17 cellular contexts compared by ENCODE assay signal in genomic region chr13:43730642-43731041, GRCh38. TPM values are rescaled to one million over a fixed set of nuclear protein-coding genes. Genes with fewer than 3 reads are reported as not detected.
DNase-seq lines count a peak whose midpoint lies in the region; ATAC-seq and TF ChIP-seq lines count a peak whose summit lies in the region.
"Had no signal": no experiment of that assay in that cellular context is flagged by ENCODE, and none has a peak within 500 bp of the region (broad histone marks: within the 10 kb centered on the region; RNA-seq: fewer than 3 reads in every experiment).

No MANE protein-coding gene starts in this region.

- TF ChIP-seq POLR2A in esophagus muscularis mucosa (IDR thresholded peaks at IDR 0.05; ENCODE audit: low read depth), result no peak

- H3K4me2 ChIP-seq in PC-3 (ENCODE audit: low read length), result no peak overlapping the region
- H3K4me2 ChIP-seq: A549, neural progenitor cell had no signal

- no peak for TF ChIP-seq EP300 in esophagus muscularis mucosa (IDR thresholded peaks at IDR 0.05)

- DNase-seq in AG04449 (ENCODE audit: low read depth, low spot score), result peak; percentile 23
- peak; percentile 15 for DNase-seq in MG63
- no peak for DNase-seq in esophagus muscularis mucosa (ENCODE audit: extremely low spot score)
- DNase-seq in mucosa of descending colon, result no peak
- no peak for DNase-seq in HuH-7 (ENCODE audit: low spot score)
- DNase-seq in PC-3, result no peak
- no peak for DNase-seq in G401 (ENCODE audit: low spot score)
- no peak for DNase-seq in glomerular visceral epithelial cell (ENCODE audit: extremely low spot score)
- DNase-seq: activated CD4-positive, alpha-beta T cell treated with anti-CD3 and anti-CD28 coated beads, Interleukin-2, amount 10 ng/mL, durations not matched to agents 24 days and 14 days; activated T-cell treated with anti-CD3 and anti-CD28 coated beads, Interleukin-2, amount 50 U/mL, for 48 hours; DMS153; NCI-H1694 treated with DMSO at 0.1 percent for 48 hours; stimulated activated CD4-positive, alpha-beta T cell treated with anti-CD3 and anti-CD28 coated beads, Interleukin-15, amount 100 ng/mL, for 24 hours; upper lobe of left lung had no signal

- CTCF ChIA-PET in AG04449 (lab: Yijun Ruan, JAX) (no interaction called here), PC-3 (lab: Charles Lee) (no interaction called here)

- H3K9me2 ChIP-seq in PC-3 (replicated peaks; ENCODE audit: low read length), result no peaks in the 10 kb centered on the region

- no peak overlapping the region for H3K9ac ChIP-seq in PC-3 (ENCODE audit: low read length)
- H3K9ac ChIP-seq: neural progenitor cell had no signal

- WGBS in esophagus muscularis mucosa, result 62% methylated on average over 3 of the region's 3 CpGs

- BruUV-seq in PC-3 (replicated peaks; lab: Mats Ljungman, UMichigan), result no TSS peak

- peak overlapping the region in 3 of 4 donors; percentile 5 to 55 (median 10) for H3K27ac ChIP-seq in esophagus muscularis mucosa (replicated peaks in 1 of 4)
- H3K27ac ChIP-seq in PC-3 (ENCODE audit: low read length), result no peak overlapping the region
- H3K27ac ChIP-seq: A549, neural progenitor cell, upper lobe of left lung had no signal

- H3K4me1 ChIP-seq in esophagus muscularis mucosa, result peaks cover 0 to 38% (median 34%) of the 10 kb centered on the region in 4 donors
- H3K4me1 ChIP-seq in mucosa of descending colon (ENCODE audit: low read depth), result no peaks in the 10 kb centered on the region
- H3K4me1 ChIP-seq in PC-3 (ENCODE audit: insufficient read depth, low read length), result no peaks in the 10 kb centered on the region
- H3K4me1 ChIP-seq: A549, neural progenitor cell, upper lobe of left lung had no signal

- H3K4me3 ChIP-seq in AG04449 (ENCODE audit: low read depth, low read length) (no peak overlapping the region), MG63 (no peak overlapping the region), esophagus muscularis mucosa (no peak overlapping the region), mucosa of descending colon (no peak overlapping the region), PC-3 (ENCODE audit: low read length) (no peak overlapping the region)
- H3K4me3 ChIP-seq: A549, K562, neural progenitor cell, upper lobe of left lung had no signal

- H3K36me3 ChIP-seq in MG63 (no peaks in the 10 kb centered on the region), esophagus muscularis mucosa (no peaks in the 10 kb centered on the region), mucosa of descending colon (ENCODE audit: low read depth) (no peaks in the 10 kb centered on the region), PC-3 (ENCODE audit: low read depth, low read length) (no peaks in the 10 kb centered on the region)
- H3K36me3 ChIP-seq: neural progenitor cell, upper lobe of left lung had no signal

- no peaks in the 10 kb centered on the region for H4K20me1 ChIP-seq in PC-3 (ENCODE audit: low read length)

- intact Hi-C loops in esophagus muscularis mucosa (cut with DNase I), result no loop called here
- intact Hi-C loops in mucosa of descending colon (cut with DNase I, micrococcal nuclease), result no loop called here
- intact Hi-C loops in PC-3 (cut with micrococcal nuclease), result no loop called here

- ATAC-seq in mucosa of descending colon (peak; percentile 22), PC-3 (no peak)
- ATAC-seq: A549, K562 had no signal

- no peaks in the 10 kb centered on the region for H3K79me2 ChIP-seq in PC-3 (ENCODE audit: low read length)

- H3K27me3 ChIP-seq in MG63, result no peaks in the 10 kb centered on the region
- H3K27me3 ChIP-seq in esophagus muscularis mucosa, result no peaks in the 10 kb centered on the region
- H3K27me3 ChIP-seq in PC-3 (ENCODE audit: low read length), result no peaks in the 10 kb centered on the region
- H3K27me3 ChIP-seq: neural progenitor cell, upper lobe of left lung had no signal

- no peaks in the 10 kb centered on the region for H3K9me3 ChIP-seq in MG63
- no peaks in the 10 kb centered on the region for H3K9me3 ChIP-seq in esophagus muscularis mucosa
- no peaks in the 10 kb centered on the region for H3K9me3 ChIP-seq in mucosa of descending colon
- H3K9me3 ChIP-seq in PC-3 (ENCODE audit: low read length), result no peaks in the 10 kb centered on the region
- H3K9me3 ChIP-seq: A549, upper lobe of left lung had no signal

- in situ Hi-C loops in G401 (cut with HindIII; ENCODE audit: low sequenced_read_pairs), result no loop called here

- no peaks in the 10 kb centered on the region for H3F3A ChIP-seq in PC-3 (ENCODE audit: low read length, unreplicated experiment)

- H2AFZ ChIP-seq in PC-3 (ENCODE audit: low read length), result no peak overlapping the region
- H2AFZ ChIP-seq: neural progenitor cell had no signal

- TF ChIP-seq CTCF in AG04449 (IDR thresholded peaks at IDR 0.05; ENCODE audit: insufficient read depth, low read length, missing control alignments) (no peak), esophagus muscularis mucosa (IDR thresholded peaks at IDR 0.05) (no peak), mucosa of descending colon (IDR thresholded peaks at IDR 0.05) (no peak), PC-3 (conservative IDR thresholded peaks at IDR 0.05; ENCODE audit: low read depth, low read length) (no peak)

- POLR2A ChIA-PET in AG04449 (lab: Yijun Ruan, JAX), result no interaction called here
- POLR2A ChIA-PET in PC-3 (lab: Charles Lee; ENCODE audit: unreplicated experiment), result no interaction called here

RNA-seq across cellular contexts. Expression of gene ENOX1, which starts 56.1 kb away (rescaled TPM):
- total RNA-seq in MG63 (2014; rRNA removed; shearing (Covaris generic); ENCODE audit: low replicate concordance), result 1.5 and 2.4 TPM in 2 replicates
- 10 to 100 TPM in 3 of 4 donors, 1 to 10 TPM in 1; 9.3 to 14.1 (median 12.4) TPM for total RNA-seq in esophagus muscularis mucosa
- total RNA-seq in mucosa of descending colon, result 1 to 10 TPM in 2 of 3 donors, under 1 TPM in 1; 0.35 to 9.8 (median 1.2) TPM
- 0.81 and 0.95 TPM in 2 replicates for total RNA-seq in PC-3 (2014; rRNA removed)
- not detected in 2 replicates for total RNA-seq in G401 (2014; rRNA removed; shearing (Covaris generic))
- total RNA-seq: K562 had no signal

Comparison
In these comparisons a context has a peak if more than half of its experiments do, and no peak if none do; other contexts are left out.
1. DNase-seq: peak in AG04449 (single experiment) and MG63 (single experiment); none in esophagus muscularis mucosa (single experiment), mucosa of descending colon (0 of 3), HuH-7 (single experiment), PC-3 (single experiment), G401 (single experiment) and glomerular visceral epithelial cell (single experiment).